8 cellular contexts compared by ENCODE assay signal in genomic region chr16:81036751-81037350, GRCh38. TPM values are rescaled to one million over a fixed set of nuclear protein-coding genes. Genes with fewer than 3 reads are reported as not detected.
DNase-seq lines count a peak whose midpoint lies in the region; ATAC-seq and TF ChIP-seq lines count a peak whose summit lies in the region.

No MANE protein-coding gene starts in this region.

- H3K36me3 ChIP-seq in CD8-positive, alpha-beta memory T cell (ENCODE audit: insufficient read depth, low read length): no peaks in the 10 kb centered on the region
- H3K36me3 ChIP-seq in MM.1S (replicated peaks; ENCODE audit: insufficient read depth, low read length) (no peaks in the 10 kb centered on the region), muscle layer of colon (ENCODE audit: insufficient read depth, low read length) (peaks cover 6% of the 10 kb centered on the region)

- no peak for ATAC-seq in GM21390 (IDR thresholded peaks at IDR 0.05; ENCODE audit: unreplicated experiment)
- ATAC-seq in GM19023 (IDR thresholded peaks at IDR 0.05; ENCODE audit: unreplicated experiment): no peak
- ATAC-seq in GM18873 (IDR thresholded peaks at IDR 0.05; ENCODE audit: low FRiP score, unreplicated experiment): no peak

- peak overlapping the region; percentile 46 to 83 (median 74) for H3K27ac Mint-ChIP-seq in CD8-positive, alpha-beta memory T cell
- no peak overlapping the region for H3K27ac Mint-ChIP-seq in dendritic cell treated with granulocyte-macrophage colony-stimulating factor and Interleukin-4, amounts not matched to agents 40 ng/mL and 50 ng/mL, for 4 days

- no peak for TF ChIP-seq CTCF in MM.1S (IDR thresholded peaks at IDR 0.05; ENCODE audit: low read length)

- CTCF ChIA-PET in CD8-positive, alpha-beta memory T cell (lab: Charles Lee): interaction anchor here (0.9 to 9.1 kb wide), 3 partner anchors 8 to 701 kb away, joined by 3 to 77 read pairs (median 18); no protein-coding TSS in a partner anchor

- intact Hi-C loops in dendritic cell treated with granulocyte-macrophage colony-stimulating factor and Interleukin-4, amounts not matched to agents 40 ng/mL and 50 ng/mL, for 4 days (cut with micrococcal nuclease): loop anchor here (10.0 kb wide), 1 partner anchor 698 kb away; no protein-coding TSS in a partner anchor

- peak overlapping the region; percentile 82; the same call in 1 of the 2 replicates for H3K4me2 ChIP-seq in MM.1S (ENCODE audit: low read depth, low read length)

- H3K9me3 ChIP-seq in CD8-positive, alpha-beta memory T cell (ENCODE audit: low read length): no peaks in the 10 kb centered on the region
- H3K9me3 ChIP-seq in MM.1S (replicated peaks; ENCODE audit: insufficient read depth, low read length): no peaks in the 10 kb centered on the region
- no peaks in the 10 kb centered on the region for H3K9me3 ChIP-seq in muscle layer of colon (ENCODE audit: low read length)

- no peaks in the 10 kb centered on the region for H4K20me1 ChIP-seq in MM.1S (ENCODE audit: insufficient read depth, low read length)

- 0 out of 2 replicates have a peak overlapping the region, but pooled peaks have one; percentile 30 for H2AFZ ChIP-seq in MM.1S (ENCODE audit: low read length)

- POLR2A ChIA-PET in CD8-positive, alpha-beta memory T cell (lab: Charles Lee): interaction anchor here (0.9 kb wide), 1 partner anchor 29 kb away, joined by 5 read pairs; the partner anchor contains the start of genes CENPN and CMC2

- H3K9me2 ChIP-seq in MM.1S (replicated peaks; ENCODE audit: insufficient read depth, low read length): no peaks in the 10 kb centered on the region

- H3K79me2 ChIP-seq in MM.1S (ENCODE audit: low read length): peaks cover 15% of the 10 kb centered on the region

- H3K36me3 Mint-ChIP-seq in CD8-positive, alpha-beta memory T cell: peaks cover 4 to 31% (median 14%) of the 10 kb centered on the region in 3 donors
- peaks cover 37% of the 10 kb centered on the region for H3K36me3 Mint-ChIP-seq in dendritic cell treated with granulocyte-macrophage colony-stimulating factor and Interleukin-4, amounts not matched to agents 40 ng/mL and 50 ng/mL, for 4 days (ENCODE audit: low read depth)

- no peak for DNase-seq in CD8-positive, alpha-beta memory T cell
- DNase-seq in MM.1S (no peak), GOT3 (lab: John Stamatoyannopoulos, UW) (no peak)

- H3K27ac ChIP-seq in CD8-positive, alpha-beta memory T cell (ENCODE audit: low read depth, low read length): no peak overlapping the region
- H3K27ac ChIP-seq in MM.1S (ENCODE audit: low read length) (no peak overlapping the region), muscle layer of colon (ENCODE audit: low read depth, low read length) (peak overlapping the region; percentile 60)

- peaks cover 21% of the 10 kb centered on the region for H3K4me1 ChIP-seq in CD8-positive, alpha-beta memory T cell (ENCODE audit: insufficient read depth, low read length)
- H3K4me1 ChIP-seq in MM.1S (ENCODE audit: low read length): no peaks in the 10 kb centered on the region
- peaks cover 17% of the 10 kb centered on the region for H3K4me1 ChIP-seq in muscle layer of colon (ENCODE audit: insufficient read depth, low read length)

- H3K9ac ChIP-seq in MM.1S (ENCODE audit: low read length): peak overlapping the region; percentile 35; the same call in 1 of the 2 replicates
- peak overlapping the region; percentile 59 for H3K9ac ChIP-seq in muscle layer of colon (ENCODE audit: low read length)

- H3K27me3 ChIP-seq in CD8-positive, alpha-beta memory T cell (ENCODE audit: insufficient read depth, low read length, poor library complexity, severe bottlenecking): no peaks in the 10 kb centered on the region
- H3K27me3 ChIP-seq in MM.1S (replicated peaks; ENCODE audit: insufficient read depth, low read length) (no peaks in the 10 kb centered on the region), muscle layer of colon (ENCODE audit: control insufficient read depth in 1 of 2, insufficient read depth in 2 of 2, low read length in 2 of 2) (no peaks in the 10 kb centered on the region)

- H3K4me3 Mint-ChIP-seq in CD8-positive, alpha-beta memory T cell: peak overlapping the region; percentile 84 to 90 (median 86)
- peak overlapping the region; percentile 78 for H3K4me3 Mint-ChIP-seq in dendritic cell treated with granulocyte-macrophage colony-stimulating factor and Interleukin-4, amounts not matched to agents 40 ng/mL and 50 ng/mL, for 4 days

- no peaks in the 10 kb centered on the region for H3K9me3 Mint-ChIP-seq in CD8-positive, alpha-beta memory T cell
- H3K9me3 Mint-ChIP-seq in dendritic cell treated with granulocyte-macrophage colony-stimulating factor and Interleukin-4, amounts not matched to agents 40 ng/mL and 50 ng/mL, for 4 days: no peaks in the 10 kb centered on the region

- no peaks in the 10 kb centered on the region for H3F3A ChIP-seq in MM.1S (ENCODE audit: insufficient read depth, low read length)

- peak overlapping the region; percentile 71 for H3K4me3 ChIP-seq in CD8-positive, alpha-beta memory T cell (ENCODE audit: low read length)
- H3K4me3 ChIP-seq in MM.1S (ENCODE audit: low read length) (peak overlapping the region; percentile 61), muscle layer of colon (ENCODE audit: low read depth in 1 of 2, low read length in 2 of 2) (peak overlapping the region; percentile 54 to 79)

- peaks cover 34 to 44% (median 44%) of the 10 kb centered on the region in 3 donors for H3K4me1 Mint-ChIP-seq in CD8-positive, alpha-beta memory T cell
- H3K4me1 Mint-ChIP-seq in dendritic cell treated with granulocyte-macrophage colony-stimulating factor and Interleukin-4, amounts not matched to agents 40 ng/mL and 50 ng/mL, for 4 days (ENCODE audit: low read depth): peaks cover 43% of the 10 kb centered on the region

- H3K27me3 Mint-ChIP-seq in CD8-positive, alpha-beta memory T cell: peaks cover 0 to 2% of the 10 kb centered on the region in 2 donors
- H3K27me3 Mint-ChIP-seq in dendritic cell treated with granulocyte-macrophage colony-stimulating factor and Interleukin-4, amounts not matched to agents 40 ng/mL and 50 ng/mL, for 4 days: no peaks in the 10 kb centered on the region

RNA-seq across cellular contexts. Expression of gene ATMIN, which starts 1.2 kb away (rescaled TPM):
- 10 to 100 TPM; 30.5 to 31.3 TPM for total RNA-seq in CD8-positive, alpha-beta memory T cell
- 39.2 TPM for polyA plus RNA-seq in CD8-positive, alpha-beta memory T cell

RNA-seq across cellular contexts. Expression of gene CENPN, which starts 29.8 kb away (rescaled TPM):
- total RNA-seq in CD8-positive, alpha-beta memory T cell: 10 to 100 TPM; 52.2 to 53.7 TPM
- polyA plus RNA-seq in CD8-positive, alpha-beta memory T cell: 4.7 TPM

RNA-seq across cellular contexts. Expression of gene CMC2, which starts 30.2 kb away (rescaled TPM):
- 100 to 1,000 TPM; 125 to 126 TPM for total RNA-seq in CD8-positive, alpha-beta memory T cell
- polyA plus RNA-seq in CD8-positive, alpha-beta memory T cell: 135 TPM

RNA-seq across cellular contexts. Expression of gene C16orf46, which starts 40.2 kb away (rescaled TPM):
- under 1 TPM in 1 of 2 experiments, not detected in 1; 0.59 TPM for total RNA-seq in CD8-positive, alpha-beta memory T cell
- polyA plus RNA-seq in CD8-positive, alpha-beta memory T cell: 0.93 TPM

RNA-seq across cellular contexts. Expression of gene GCSH, which starts 59.3 kb away (rescaled TPM):
- total RNA-seq in CD8-positive, alpha-beta memory T cell: 10 to 100 TPM; 23.4 to 26.0 TPM
- polyA plus RNA-seq in CD8-positive, alpha-beta memory T cell: 9.3 TPM
